Comparison of ENCODE assay signal across 19 cellular contexts in genomic region chr3:175129571-175129970, GRCh38.
DNase-seq lines count a peak whose midpoint lies in the region; ATAC-seq and TF ChIP-seq lines count a peak whose summit lies in the region.
"Had no signal": no experiment of that assay in that cellular context is flagged by ENCODE, and none has a peak within 500 bp of the region (broad histone marks: within the 10 kb centered on the region; RNA-seq: fewer than 3 reads in every experiment).

No MANE protein-coding gene starts in this region.

- DNase-seq in HFFc6 (no peak), PC-3 (no peak), fibroblast of the aortic adventitia (ENCODE audit: low read depth) (peak; percentile 16), DMS79 treated with DMSO at 0.1 percent for 48 hours (lab: John Stamatoyannopoulos, UW) (no peak), RWPE1 (ENCODE audit: low spot score) (no peak)
- DNase-seq in activated T-helper 1 cell treated with anti-CD3 and anti-CD28 coated beads, Interleukin-12 subunit alpha, Interleukin-12 subunit beta, Interleukin-2, Interleukin-4 antibody, amounts not matched to agents 30 ng/mL and 10 ng/mL and 1 ng/mL, durations not matched to agents 14 hours and 24 hours and 36 hours (ENCODE audit: low spot score) = no peak
- DNase-seq: AML-193; Caco-2; Calu3; CD4-positive, alpha-beta T cell; CD8-positive, alpha-beta T cell; DND-41; GDM1 had no signal

- H3K4me1 Mint-ChIP-seq in HFFc6 (ENCODE audit: low read depth) = peaks cover 8% of the 10 kb centered on the region
- no peaks in the 10 kb centered on the region for H3K4me1 Mint-ChIP-seq in activated T-helper 1 cell treated with anti-CD3 and anti-CD28 coated beads, Interleukin-12 subunit alpha, Interleukin-12 subunit beta, Interleukin-2, Interleukin-4 antibody, amounts not matched to agents 30 ng/mL and 10 ng/mL and 1 ng/mL, durations not matched to agents 14 hours and 24 hours and 36 hours (ENCODE audit: low read depth)
- H3K4me1 Mint-ChIP-seq: B cell had no signal

- intact Hi-C loops in PC-3 (cut with micrococcal nuclease) = loop anchor here (1.0 to 5.0 kb wide), 2 partner anchors 21 to 352 kb away; no protein-coding TSS in a partner anchor
- intact Hi-C loops in activated T-helper 1 cell treated with anti-CD3 and anti-CD28 coated beads, Interleukin-12 subunit alpha, Interleukin-12 subunit beta, Interleukin-2, Interleukin-4 antibody, amounts not matched to agents 30 ng/mL and 10 ng/mL and 1 ng/mL, durations not matched to agents 14 hours and 24 hours and 36 hours (cut with micrococcal nuclease) = no loop called here

- 0 out of 2 replicates have a peak, but pooled peaks cover 6% of the 10 kb centered on the region for H3K9me3 ChIP-seq in PC-3 (ENCODE audit: low read length)
- H3K9me3 ChIP-seq: A549, Caco-2 had no signal

- peaks cover 16% of the 10 kb centered on the region for H3K4me1 ChIP-seq in PC-3 (ENCODE audit: insufficient read depth, low read length)
- H3K4me1 ChIP-seq: A549; BLaER1 treated with 17β-estradiol and CSF1 and Interleukin-3, amounts not matched to agents 10 nM and 100 nM; Caco-2 had no signal

- CTCF ChIA-PET in PC-3 (lab: Charles Lee) (no interaction called here), RWPE1 (lab: Yijun Ruan, JAX) (interaction anchor here (0.6 kb wide), 2 partner anchors 73 to 208 kb away, joined by 3 read pairs; no protein-coding TSS in a partner anchor)

- 0 out of 2 replicates have a peak overlapping the region, but pooled peaks have one; percentile 3 for H3K27ac Mint-ChIP-seq in HFFc6
- H3K27ac Mint-ChIP-seq in activated T-helper 1 cell treated with anti-CD3 and anti-CD28 coated beads, Interleukin-12 subunit alpha, Interleukin-12 subunit beta, Interleukin-2, Interleukin-4 antibody, amounts not matched to agents 30 ng/mL and 10 ng/mL and 1 ng/mL, durations not matched to agents 14 hours and 24 hours and 36 hours = no peak overlapping the region
- H3K27ac Mint-ChIP-seq: B cell; CD4-positive, alpha-beta T cell; CD8-positive, alpha-beta T cell had no signal

- no peak for TF ChIP-seq CTCF in 22Rv1 (IDR thresholded peaks at IDR 0.05)
- TF ChIP-seq CTCF in HFFc6 (IDR thresholded peaks at IDR 0.05) = no peak
- no peak for TF ChIP-seq CTCF in PC-3 (conservative IDR thresholded peaks at IDR 0.05; ENCODE audit: low read depth, low read length)
- no peak for TF ChIP-seq CTCF in fibroblast of the aortic adventitia (IDR thresholded peaks at IDR 0.05; ENCODE audit: insufficient read depth, low read length)
- no peak for TF ChIP-seq CTCF in RWPE1 (conservative IDR thresholded peaks at IDR 0.05; ENCODE audit: low read depth)

- H3K9me2 ChIP-seq in PC-3 (replicated peaks; ENCODE audit: low read length) = no peaks in the 10 kb centered on the region

- H3K9ac ChIP-seq in PC-3 (ENCODE audit: low read length) = 0 out of 2 replicates have a peak overlapping the region, but pooled peaks have one; percentile 1
- H3K9ac ChIP-seq: BLaER1 treated with 17β-estradiol and CSF1 and Interleukin-3, amounts not matched to agents 10 nM and 100 nM had no signal

- H2AFZ ChIP-seq in PC-3 (ENCODE audit: low read length) = no peak overlapping the region

- peak overlapping the region; percentile 91 for H3K27ac ChIP-seq in 22Rv1
- H3K27ac ChIP-seq in PC-3 (ENCODE audit: low read length) = peak overlapping the region; percentile 82
- no peak overlapping the region for H3K27ac ChIP-seq in RWPE1
- H3K27ac ChIP-seq: A549; BLaER1 treated with 17β-estradiol and CSF1 and Interleukin-3, amounts not matched to agents 10 nM and 100 nM had no signal

- no peaks in the 10 kb centered on the region for H4K20me1 ChIP-seq in PC-3 (ENCODE audit: low read length)
- H4K20me1 ChIP-seq: BLaER1 treated with 17β-estradiol and CSF1 and Interleukin-3, amounts not matched to agents 10 nM and 100 nM had no signal

- H3K4me3 Mint-ChIP-seq in HFFc6 = no peak overlapping the region
- H3K4me3 Mint-ChIP-seq in activated T-helper 1 cell treated with anti-CD3 and anti-CD28 coated beads, Interleukin-12 subunit alpha, Interleukin-12 subunit beta, Interleukin-2, Interleukin-4 antibody, amounts not matched to agents 30 ng/mL and 10 ng/mL and 1 ng/mL, durations not matched to agents 14 hours and 24 hours and 36 hours = no peak overlapping the region
- H3K4me3 Mint-ChIP-seq: B cell; CD4-positive, alpha-beta T cell; CD8-positive, alpha-beta T cell had no signal

- BruUV-seq in PC-3 (replicated peaks; lab: Mats Ljungman, UMichigan) = no TSS peak

- H3K4me2 ChIP-seq in PC-3 (ENCODE audit: low read length) = no peak overlapping the region; the same call in 1 of the 2 replicates
- H3K4me2 ChIP-seq: A549; BLaER1 treated with 17β-estradiol and CSF1 and Interleukin-3, amounts not matched to agents 10 nM and 100 nM had no signal

- H3K36me3 ChIP-seq in PC-3 (ENCODE audit: low read depth, low read length) = no peaks in the 10 kb centered on the region
- H3K36me3 ChIP-seq: BLaER1 treated with 17β-estradiol and CSF1 and Interleukin-3, amounts not matched to agents 10 nM and 100 nM had no signal

- peaks cover 14% of the 10 kb centered on the region for H3K9me3 Mint-ChIP-seq in HFFc6
- no peaks in the 10 kb centered on the region for H3K9me3 Mint-ChIP-seq in activated T-helper 1 cell treated with anti-CD3 and anti-CD28 coated beads, Interleukin-12 subunit alpha, Interleukin-12 subunit beta, Interleukin-2, Interleukin-4 antibody, amounts not matched to agents 30 ng/mL and 10 ng/mL and 1 ng/mL, durations not matched to agents 14 hours and 24 hours and 36 hours

- peaks cover 9% of the 10 kb centered on the region for H3K36me3 Mint-ChIP-seq in HFFc6 (ENCODE audit: low read depth)
- no peaks in the 10 kb centered on the region for H3K36me3 Mint-ChIP-seq in activated T-helper 1 cell treated with anti-CD3 and anti-CD28 coated beads, Interleukin-12 subunit alpha, Interleukin-12 subunit beta, Interleukin-2, Interleukin-4 antibody, amounts not matched to agents 30 ng/mL and 10 ng/mL and 1 ng/mL, durations not matched to agents 14 hours and 24 hours and 36 hours (ENCODE audit: low read depth)
- H3K36me3 Mint-ChIP-seq: CD8-positive, alpha-beta T cell had no signal

- no peaks in the 10 kb centered on the region for H3K79me2 ChIP-seq in PC-3 (ENCODE audit: low read length)

- POLR2A ChIA-PET in PC-3 (lab: Charles Lee; ENCODE audit: unreplicated experiment) = no interaction called here
- POLR2A ChIA-PET in RWPE1 (lab: Yijun Ruan, JAX; ENCODE audit: low non-redundant PET) = no interaction called here

- H3K4me3 ChIP-seq in PC-3 (ENCODE audit: low read length) (no peak overlapping the region), fibroblast of the aortic adventitia (ENCODE audit: low read depth, low read length) (no peak overlapping the region)
- H3K4me3 ChIP-seq: A549; BLaER1 treated with 17β-estradiol and CSF1 and Interleukin-3, amounts not matched to agents 10 nM and 100 nM; GM12878 had no signal

- no peaks in the 10 kb centered on the region for H3K27me3 ChIP-seq in PC-3 (ENCODE audit: low read length)
- H3K27me3 ChIP-seq: BLaER1 treated with 17β-estradiol and CSF1 and Interleukin-3, amounts not matched to agents 10 nM and 100 nM had no signal

- H3K27me3 Mint-ChIP-seq in HFFc6 (ENCODE audit: insufficient read depth) = no peaks in the 10 kb centered on the region
- no peaks in the 10 kb centered on the region for H3K27me3 Mint-ChIP-seq in activated T-helper 1 cell treated with anti-CD3 and anti-CD28 coated beads, Interleukin-12 subunit alpha, Interleukin-12 subunit beta, Interleukin-2, Interleukin-4 antibody, amounts not matched to agents 30 ng/mL and 10 ng/mL and 1 ng/mL, durations not matched to agents 14 hours and 24 hours and 36 hours (ENCODE audit: insufficient read depth)
- H3K27me3 Mint-ChIP-seq: B cell; CD4-positive, alpha-beta T cell had no signal

- peak; percentile 39 for ATAC-seq in PC-3
- no peak for ATAC-seq in HG02678 (IDR thresholded peaks at IDR 0.05; ENCODE audit: unreplicated experiment)
- ATAC-seq: A549; CD8-positive, alpha-beta T cell; GM12878 had no signal

- H3F3A ChIP-seq in PC-3 (ENCODE audit: low read length, unreplicated experiment) = no peaks in the 10 kb centered on the region
